Comparison of ENCODE assay signal across 1 cellular context in the genomic region with DNA sequence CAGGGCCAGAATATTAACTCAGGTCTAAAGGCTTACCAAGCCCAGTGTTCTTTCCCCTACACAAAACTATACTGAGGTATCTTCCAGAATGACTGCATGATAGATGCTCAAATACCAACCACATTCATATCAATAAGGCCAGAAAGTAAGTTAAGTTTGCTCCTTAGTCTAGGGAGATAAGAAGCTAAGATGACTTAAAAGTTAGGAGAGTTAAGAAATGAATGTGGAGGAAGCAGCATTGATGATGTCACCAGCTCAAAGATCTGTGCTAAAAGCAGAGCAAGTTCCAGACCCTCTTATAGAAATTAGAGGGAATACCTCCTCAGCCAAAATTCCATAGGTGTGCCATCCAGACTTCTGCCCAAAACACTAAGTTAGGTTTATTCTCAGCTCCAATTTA.
TF ChIP-seq lines count a peak whose summit lies in the region.

No MANE protein-coding gene starts in this region.

TF ChIP-seq in WTC11, 78 proteins besides CTCF, POLR2A, EP300 and RAD21 (continued from another document):
- TF ChIP-seq, protein P1, sequence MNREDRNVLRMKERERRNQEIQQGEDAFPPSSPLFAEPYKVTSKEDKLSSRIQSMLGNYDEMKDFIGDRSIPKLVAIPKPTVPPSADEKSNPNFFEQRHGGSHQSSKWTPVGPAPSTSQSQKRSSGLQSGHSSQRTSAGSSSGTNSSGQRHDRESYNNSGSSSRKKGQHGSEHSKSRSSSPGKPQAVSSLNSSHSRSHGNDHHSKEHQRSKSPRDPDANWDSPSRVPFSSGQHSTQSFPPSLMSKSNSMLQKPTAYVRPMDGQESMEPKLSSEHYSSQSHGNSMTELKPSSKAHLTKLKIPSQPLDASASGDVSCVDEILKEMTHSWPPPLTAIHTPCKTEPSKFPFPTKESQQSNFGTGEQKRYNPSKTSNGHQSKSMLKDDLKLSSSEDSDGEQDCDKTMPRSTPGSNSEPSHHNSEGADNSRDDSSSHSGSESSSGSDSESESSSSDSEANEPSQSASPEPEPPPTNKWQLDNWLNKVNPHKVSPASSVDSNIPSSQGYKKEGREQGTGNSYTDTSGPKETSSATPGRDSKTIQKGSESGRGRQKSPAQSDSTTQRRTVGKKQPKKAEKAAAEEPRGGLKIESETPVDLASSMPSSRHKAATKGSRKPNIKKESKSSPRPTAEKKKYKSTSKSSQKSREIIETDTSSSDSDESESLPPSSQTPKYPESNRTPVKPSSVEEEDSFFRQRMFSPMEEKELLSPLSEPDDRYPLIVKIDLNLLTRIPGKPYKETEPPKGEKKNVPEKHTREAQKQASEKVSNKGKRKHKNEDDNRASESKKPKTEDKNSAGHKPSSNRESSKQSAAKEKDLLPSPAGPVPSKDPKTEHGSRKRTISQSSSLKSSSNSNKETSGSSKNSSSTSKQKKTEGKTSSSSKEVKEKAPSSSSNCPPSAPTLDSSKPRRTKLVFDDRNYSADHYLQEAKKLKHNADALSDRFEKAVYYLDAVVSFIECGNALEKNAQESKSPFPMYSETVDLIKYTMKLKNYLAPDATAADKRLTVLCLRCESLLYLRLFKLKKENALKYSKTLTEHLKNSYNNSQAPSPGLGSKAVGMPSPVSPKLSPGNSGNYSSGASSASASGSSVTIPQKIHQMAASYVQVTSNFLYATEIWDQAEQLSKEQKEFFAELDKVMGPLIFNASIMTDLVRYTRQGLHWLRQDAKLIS (CRISPR knock-in tag; IDR thresholded peaks at IDR 0.05; ENCODE audit: borderline replicate concordance), result no peak
- TF ChIP-seq, protein P2, sequence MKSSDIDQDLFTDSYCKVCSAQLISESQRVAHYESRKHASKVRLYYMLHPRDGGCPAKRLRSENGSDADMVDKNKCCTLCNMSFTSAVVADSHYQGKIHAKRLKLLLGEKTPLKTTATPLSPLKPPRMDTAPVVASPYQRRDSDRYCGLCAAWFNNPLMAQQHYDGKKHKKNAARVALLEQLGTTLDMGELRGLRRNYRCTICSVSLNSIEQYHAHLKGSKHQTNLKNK (CRISPR knock-in tag; IDR thresholded peaks at IDR 0.05), result no peak
- TF ChIP-seq, protein P3, sequence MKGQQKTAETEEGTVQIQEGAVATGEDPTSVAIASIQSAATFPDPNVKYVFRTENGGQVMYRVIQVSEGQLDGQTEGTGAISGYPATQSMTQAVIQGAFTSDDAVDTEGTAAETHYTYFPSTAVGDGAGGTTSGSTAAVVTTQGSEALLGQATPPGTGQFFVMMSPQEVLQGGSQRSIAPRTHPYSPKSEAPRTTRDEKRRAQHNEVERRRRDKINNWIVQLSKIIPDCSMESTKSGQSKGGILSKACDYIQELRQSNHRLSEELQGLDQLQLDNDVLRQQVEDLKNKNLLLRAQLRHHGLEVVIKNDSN (CRISPR knock-in tag; IDR thresholded peaks at IDR 0.05), result no peak
- TF ChIP-seq SMAD3 (CRISPR knock-in tag; IDR thresholded peaks at IDR 0.05; ENCODE audit: borderline replicate concordance) (no peak), PRRX2 (CRISPR knock-in tag; IDR thresholded peaks at IDR 0.05) (no peak), TP53 (CRISPR knock-in tag; IDR thresholded peaks at IDR 0.05) (no peak), CREB1 (CRISPR knock-in tag; IDR thresholded peaks at IDR 0.05) (no peak), ZNF121 (CRISPR knock-in tag; IDR thresholded peaks at IDR 0.05) (no peak), RELA (CRISPR knock-in tag; IDR thresholded peaks at IDR 0.05; ENCODE audit: borderline replicate concordance) (no peak), HMGA2 (CRISPR knock-in tag; IDR thresholded peaks at IDR 0.05) (no peak)
- TF ChIP-seq, protein P4, sequence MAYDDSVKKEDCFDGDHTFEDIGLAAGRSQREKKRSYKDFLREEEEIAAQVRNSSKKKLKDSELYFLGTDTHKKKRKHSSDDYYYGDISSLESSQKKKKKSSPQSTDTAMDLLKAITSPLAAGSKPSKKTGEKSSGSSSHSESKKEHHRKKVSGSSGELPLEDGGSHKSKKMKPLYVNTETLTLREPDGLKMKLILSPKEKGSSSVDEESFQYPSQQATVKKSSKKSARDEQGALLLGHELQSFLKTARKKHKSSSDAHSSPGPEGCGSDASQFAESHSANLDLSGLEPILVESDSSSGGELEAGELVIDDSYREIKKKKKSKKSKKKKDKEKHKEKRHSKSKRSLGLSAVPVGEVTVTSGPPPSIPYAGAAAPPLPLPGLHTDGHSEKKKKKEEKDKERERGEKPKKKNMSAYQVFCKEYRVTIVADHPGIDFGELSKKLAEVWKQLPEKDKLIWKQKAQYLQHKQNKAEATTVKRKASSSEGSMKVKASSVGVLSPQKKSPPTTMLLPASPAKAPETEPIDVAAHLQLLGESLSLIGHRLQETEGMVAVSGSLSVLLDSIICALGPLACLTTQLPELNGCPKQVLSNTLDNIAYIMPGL (CRISPR knock-in tag; IDR thresholded peaks at IDR 0.05), result no peak
- TF ChIP-seq, protein P5, sequence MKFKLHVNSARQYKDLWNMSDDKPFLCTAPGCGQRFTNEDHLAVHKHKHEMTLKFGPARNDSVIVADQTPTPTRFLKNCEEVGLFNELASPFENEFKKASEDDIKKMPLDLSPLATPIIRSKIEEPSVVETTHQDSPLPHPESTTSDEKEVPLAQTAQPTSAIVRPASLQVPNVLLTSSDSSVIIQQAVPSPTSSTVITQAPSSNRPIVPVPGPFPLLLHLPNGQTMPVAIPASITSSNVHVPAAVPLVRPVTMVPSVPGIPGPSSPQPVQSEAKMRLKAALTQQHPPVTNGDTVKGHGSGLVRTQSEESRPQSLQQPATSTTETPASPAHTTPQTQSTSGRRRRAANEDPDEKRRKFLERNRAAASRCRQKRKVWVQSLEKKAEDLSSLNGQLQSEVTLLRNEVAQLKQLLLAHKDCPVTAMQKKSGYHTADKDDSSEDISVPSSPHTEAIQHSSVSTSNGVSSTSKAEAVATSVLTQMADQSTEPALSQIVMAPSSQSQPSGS (CRISPR knock-in tag; IDR thresholded peaks at IDR 0.05; ENCODE audit: borderline replicate concordance, low read depth), result no peak
- TF ChIP-seq, protein P6, sequence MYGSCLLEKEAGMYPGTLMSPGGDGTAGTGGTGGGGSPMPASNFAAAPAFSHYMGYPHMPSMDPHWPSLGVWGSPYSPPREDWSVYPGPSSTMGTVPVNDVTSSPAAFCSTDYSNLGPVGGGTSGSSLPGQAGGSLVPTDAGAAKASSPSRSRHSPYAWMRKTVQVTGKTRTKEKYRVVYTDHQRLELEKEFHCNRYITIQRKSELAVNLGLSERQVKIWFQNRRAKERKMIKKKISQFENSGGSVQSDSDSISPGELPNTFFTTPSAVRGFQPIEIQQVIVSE (CRISPR knock-in tag; IDR thresholded peaks at IDR 0.05; ENCODE audit: borderline replicate concordance), result no peak
